In genomic region chr13:112872657-112873631, GRCh38 we compare ENCODE assay signal across 8 cellular contexts.
DNase-seq lines count a peak whose midpoint lies in the region; ATAC-seq, FAIRE-seq and TF ChIP-seq lines count a peak whose summit lies in the region.
"Not testable (repeated sequence)": the region's sequence is repeated elsewhere in the genome, so short reads cannot be mapped to it uniquely, and the experiment has no call there.

No MANE protein-coding gene starts in this region.

- peak; percentile 63 for FAIRE-seq in endothelial cell of umbilical vein (lab: Jason Lieb, UNC)

- not testable (repeated sequence) for H3K9me1 ChIP-seq in endothelial cell of umbilical vein (replicated peaks; ENCODE audit: control insufficient read depth, extremely low read depth, insufficient read depth, low read length)

- H3K27me3 Mint-ChIP-seq in IgD-negative memory B cell; T-helper 17 cell; activated T-helper 2 cell treated with anti-CD3 and anti-CD28 coated beads, Interferon-gamma antibody, Interleukin-2, Interleukin-4, amounts not matched to agents 10 μg/mL and 5 μg/mL and 100 μg/mL, durations not matched to agents 14 hours and 24 hours and 36 hours (ENCODE audit: low read depth); nephron progenitor cell (ENCODE audit: low read depth, poor library complexity): not testable (repeated sequence)

- not testable (repeated sequence) for H3K4me1 ChIP-seq in endothelial cell of umbilical vein (ENCODE audit: control insufficient read depth, extremely low read depth, insufficient read depth, low read length); upper lobe of right lung

- peak; percentile 55 for ATAC-seq in GM21723 (IDR thresholded peaks at IDR 0.05; ENCODE audit: unreplicated experiment)
- ATAC-seq in T-helper 17 cell, result peak; percentile 67
- ATAC-seq in upper lobe of right lung, result not testable (repeated sequence)

- not testable (repeated sequence) for TF ChIP-seq POLR2A in endothelial cell of umbilical vein (IDR thresholded peaks at IDR 0.05; ENCODE audit: low read depth, low read length)

- H2AFZ ChIP-seq in endothelial cell of umbilical vein (ENCODE audit: low read depth, low read length), result not testable (repeated sequence)

- H3K4me2 ChIP-seq in endothelial cell of umbilical vein (ENCODE audit: insufficient read depth, low read length), result not testable (repeated sequence)

- BruUV-seq in endothelial cell of umbilical vein (replicated peaks; lab: Mats Ljungman, UMichigan), result not testable (repeated sequence)

- not testable (repeated sequence) for H3K79me2 ChIP-seq in endothelial cell of umbilical vein (ENCODE audit: control insufficient read depth, insufficient read depth, low read length)

- H3K36me3 Mint-ChIP-seq in IgD-negative memory B cell; T-helper 17 cell (ENCODE audit: low read depth): not testable (repeated sequence)
- peaks cover 51% of the 10 kb centered on the region for H3K36me3 Mint-ChIP-seq in activated T-helper 2 cell treated with anti-CD3 and anti-CD28 coated beads, Interferon-gamma antibody, Interleukin-2, Interleukin-4, amounts not matched to agents 10 μg/mL and 5 μg/mL and 100 μg/mL, durations not matched to agents 14 hours and 24 hours and 36 hours (ENCODE audit: low read depth)
- H3K36me3 Mint-ChIP-seq in nephron progenitor cell (ENCODE audit: low read depth), result peaks cover 52% of the 10 kb centered on the region

- H3K9me3 ChIP-seq in T-helper 17 cell (ENCODE audit: control insufficient read depth, low read length, poor library complexity, severe bottlenecking); endothelial cell of umbilical vein (replicated peaks; ENCODE audit: control insufficient read depth, insufficient read depth, low read length); upper lobe of right lung: not testable (repeated sequence)

- not testable (repeated sequence) for H3K27me3 ChIP-seq in endothelial cell of umbilical vein (ENCODE audit: control insufficient read depth in 2 of 2, insufficient read depth in 2 of 2, low read length in 2 of 2); upper lobe of right lung

- not testable (repeated sequence) for TF ChIP-seq CTCF in GM13976 (IDR thresholded peaks at IDR 0.05; ENCODE audit: borderline replicate concordance, control extremely low read depth, extremely low read depth, insufficient read depth, missing control alignments); endothelial cell of umbilical vein (IDR thresholded peaks at IDR 0.05; ENCODE audit: extremely low read depth in 1 of 2, insufficient read depth in 1 of 2, low read depth in 1 of 2, low read length in 2 of 2); nephron progenitor cell (IDR thresholded peaks at IDR 0.05); upper lobe of right lung (IDR thresholded peaks at IDR 0.05)

- in situ Hi-C loops in GM13976 (cut with MboI; ENCODE audit: low sequenced_read_pairs, unreplicated experiment), result loop anchor here (10.0 kb wide), 1 partner anchor 228 kb away; no protein-coding TSS in a partner anchor

- not testable (repeated sequence) for H3K9me3 Mint-ChIP-seq in IgD-negative memory B cell; activated T-helper 2 cell treated with anti-CD3 and anti-CD28 coated beads, Interferon-gamma antibody, Interleukin-2, Interleukin-4, amounts not matched to agents 10 μg/mL and 5 μg/mL and 100 μg/mL, durations not matched to agents 14 hours and 24 hours and 36 hours; nephron progenitor cell

- H3K4me1 Mint-ChIP-seq in IgD-negative memory B cell (peaks cover 6 to 11% (median 8%) of the 10 kb centered on the region in 3 donors), T-helper 17 cell (peaks cover 12% of the 10 kb centered on the region), nephron progenitor cell (peaks cover 20% of the 10 kb centered on the region)
- peaks cover 14% of the 10 kb centered on the region for H3K4me1 Mint-ChIP-seq in activated T-helper 2 cell treated with anti-CD3 and anti-CD28 coated beads, Interferon-gamma antibody, Interleukin-2, Interleukin-4, amounts not matched to agents 10 μg/mL and 5 μg/mL and 100 μg/mL, durations not matched to agents 14 hours and 24 hours and 36 hours (ENCODE audit: low read depth)

- intact Hi-C loops in activated T-helper 2 cell treated with anti-CD3 and anti-CD28 coated beads, Interferon-gamma antibody, Interleukin-2, Interleukin-4, amounts not matched to agents 10 μg/mL and 5 μg/mL and 100 μg/mL, durations not matched to agents 14 hours and 24 hours and 36 hours (cut with micrococcal nuclease), result loop anchor here (2.0 kb wide), 1 partner anchor 182 kb away; the partner anchor contains the start of gene ATP11A
- intact Hi-C loops in endothelial cell of umbilical vein (cut with micrococcal nuclease), result loop anchor here (5.0 kb wide), 1 partner anchor 1401 kb away; no protein-coding TSS in a partner anchor
- intact Hi-C loops in upper lobe of right lung (cut with DNase I), result not testable (repeated sequence)

- H3K9ac ChIP-seq in endothelial cell of umbilical vein (replicated peaks; ENCODE audit: extremely low read depth, insufficient read depth, low read length), result not testable (repeated sequence)

- not testable (repeated sequence) for H3K27ac ChIP-seq in endothelial cell of umbilical vein (ENCODE audit: insufficient read depth, low read depth, low read length)
- H3K27ac ChIP-seq in upper lobe of right lung, result peak overlapping the region; percentile 11

- H3K4me3 Mint-ChIP-seq in IgD-negative memory B cell, result peak overlapping the region; percentile 73 to 82 (median 79)
- H3K4me3 Mint-ChIP-seq in T-helper 17 cell, result peak overlapping the region; percentile 13
- H3K4me3 Mint-ChIP-seq in activated T-helper 2 cell treated with anti-CD3 and anti-CD28 coated beads, Interferon-gamma antibody, Interleukin-2, Interleukin-4, amounts not matched to agents 10 μg/mL and 5 μg/mL and 100 μg/mL, durations not matched to agents 14 hours and 24 hours and 36 hours (ENCODE audit: low read depth); nephron progenitor cell: not testable (repeated sequence)

- CTCF ChIA-PET in endothelial cell of umbilical vein (lab: Charles Lee), result interaction anchor here (1.2 to 2.4 kb wide), 7 partner anchors 13 to 265 kb away, joined by 3 to 38 read pairs (median 8); no protein-coding TSS in a partner anchor

- H3K36me3 ChIP-seq in endothelial cell of umbilical vein (ENCODE audit: control insufficient read depth in 2 of 2, extremely low read depth in 1 of 2, insufficient read depth in 2 of 2, low read length in 2 of 2), result not testable (repeated sequence)
- H3K36me3 ChIP-seq in upper lobe of right lung, result peaks cover 67% of the 10 kb centered on the region

- DNase-seq in GM13976 (ENCODE audit: low spot score), result peak; percentile 70
- DNase-seq in T-helper 17 cell; endothelial cell of umbilical vein (ENCODE audit: low read depth, low spot score); nephron progenitor cell; upper lobe of right lung: not testable (repeated sequence)
- DNase-seq in activated T-helper 2 cell treated with anti-CD3 and anti-CD28 coated beads, Interferon-gamma antibody, Interleukin-2, Interleukin-4, amounts not matched to agents 10 μg/mL and 5 μg/mL and 100 μg/mL, durations not matched to agents 14 hours and 24 hours and 36 hours (ENCODE audit: low spot score), result peak; percentile 47

- POLR2A ChIA-PET in endothelial cell of umbilical vein (lab: Charles Lee), result not testable (repeated sequence)

- H3K4me3 ChIP-seq in endothelial cell of umbilical vein (replicated peaks in 1 of 3; ENCODE audit: insufficient read depth in 1 of 3, low read depth in 1 of 3, low read length in 3 of 3); upper lobe of right lung: not testable (repeated sequence)

- peak overlapping the region; percentile 78 to 93 (median 92) for H3K27ac Mint-ChIP-seq in IgD-negative memory B cell
- peak overlapping the region; percentile 61 for H3K27ac Mint-ChIP-seq in T-helper 17 cell
- peak overlapping the region; percentile 79 for H3K27ac Mint-ChIP-seq in activated T-helper 2 cell treated with anti-CD3 and anti-CD28 coated beads, Interferon-gamma antibody, Interleukin-2, Interleukin-4, amounts not matched to agents 10 μg/mL and 5 μg/mL and 100 μg/mL, durations not matched to agents 14 hours and 24 hours and 36 hours
- H3K27ac Mint-ChIP-seq in nephron progenitor cell, result peak overlapping the region; percentile 95

- dilution Hi-C loops in endothelial cell of umbilical vein (cut with MboI; ENCODE audit: extremely low pct_ligation_motif_present, low sequenced_read_pairs), result not testable (repeated sequence)

- not testable (repeated sequence) for H4K20me1 ChIP-seq in endothelial cell of umbilical vein (replicated peaks; ENCODE audit: control insufficient read depth, extremely low read depth, insufficient read depth, low read length)
